ENCODE assay signal across 27 cellular contexts in genomic region chr20:62828551-62829230, GRCh38. TPM values are rescaled to one million over a fixed set of nuclear protein-coding genes. Genes with fewer than 3 reads are reported as not detected.
"Had no signal": no experiment of that assay in that cellular context is flagged by ENCODE, and none has a peak within 500 bp of the region (broad histone marks: within the 10 kb centered on the region; RNA-seq: fewer than 3 reads in every experiment).

No MANE protein-coding gene starts in this region.

- DNase-seq: activated CD4-positive, alpha-beta T cell treated with anti-CD3 and anti-CD28 coated beads for 4 hours; activated CD4-positive, alpha-beta T cell treated with anti-CD3 and anti-CD28 coated beads, Interleukin-2, amount 50 U/mL, for 48 hours; activated CD8-positive, alpha-beta memory T cell treated with anti-CD3 and anti-CD28 coated beads for 24 hours; activated effector memory CD4-positive, alpha-beta T cell treated with anti-CD3 and anti-CD28 coated beads, Interleukin-2, amount 50 U/mL, for 16 hours; activated naive CD4-positive, alpha-beta T cell treated with anti-CD3 and anti-CD28 coated beads, Interleukin-2, amount 10 ng/mL, durations not matched to agents 7 days and 5 days; activated naive CD8-positive, alpha-beta T cell treated with anti-CD3 and anti-CD28 coated beads, Interleukin-2, amount 10 ng/mL, durations not matched to agents 7 days and 5 days; dorsolateral prefrontal cortex; effector memory CD4-positive, alpha-beta T cell; hypothalamus; kidney glomerular epithelial cell; mucosa of descending colon; psoas muscle; spleen; stimulated activated CD4-positive, alpha-beta T cell treated with anti-CD3 and anti-CD28 coated beads, Interleukin-2, amount 100 ng/mL, for 48 hours; stimulated activated naive CD4-positive, alpha-beta T cell treated with Interleukin-2 at 50 U/mL for 16 hours had no signal

- H3K27ac ChIP-seq: ascending aorta, cardiac muscle cell, coronary artery, heart left ventricle, neutrophil, pancreas, psoas muscle, spleen, VCaP had no signal

- ATAC-seq: heart left ventricle, left lobe of liver, mucosa of descending colon, pancreas, psoas muscle had no signal

- H3K36me3 ChIP-seq: ascending aorta, cardiac muscle cell, heart left ventricle, neutrophil, pancreas, spleen had no signal

- FAIRE-seq: endothelial cell of umbilical vein, pancreas had no signal

- H3K9me3 ChIP-seq: ascending aorta, heart left ventricle, mucosa of descending colon, neutrophil, pancreas, psoas muscle, spleen, tibial nerve had no signal

- H3K4me3 ChIP-seq: ascending aorta, cardiac muscle cell, coronary artery, dorsolateral prefrontal cortex, heart left ventricle, lung, mucosa of descending colon, pancreas, psoas muscle, spleen, tibial nerve had no signal

- H3K27me3 ChIP-seq: ascending aorta, cardiac muscle cell, dorsolateral prefrontal cortex, heart left ventricle, pancreas, tibial nerve had no signal

- H3K4me1 ChIP-seq: psoas muscle had no signal

RNA-seq across cellular contexts. Expression of gene COL9A3, which starts 11.8 kb away (rescaled TPM):
- total RNA-seq: myocyte had no signal
